28 cellular contexts compared by ENCODE assay signal in the genomic region with DNA sequence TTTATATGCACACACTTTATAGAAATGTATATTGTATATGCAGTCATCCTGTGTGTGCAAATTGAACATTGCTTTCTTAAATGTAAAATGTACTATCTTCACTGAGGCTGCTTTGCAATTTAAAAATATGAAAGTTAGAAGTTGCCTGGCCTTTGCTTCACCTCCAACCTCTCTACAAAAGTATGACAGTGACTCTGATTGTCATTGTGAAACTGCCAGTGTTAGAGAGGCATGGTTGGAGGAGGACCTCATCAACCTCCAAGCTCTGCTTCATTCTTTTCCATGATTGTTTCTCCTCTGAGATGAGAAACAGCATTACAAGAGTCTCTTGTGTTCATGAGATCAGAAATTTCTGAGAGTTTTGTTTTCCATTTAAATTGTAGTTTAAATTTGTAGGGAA.
DNase-seq lines count a peak whose midpoint lies in the region; ATAC-seq and TF ChIP-seq lines count a peak whose summit lies in the region.
"Had no signal": no experiment of that assay in that cellular context is flagged by ENCODE, and none has a peak within 500 bp of the region (broad histone marks: within the 10 kb centered on the region; RNA-seq: fewer than 3 reads in every experiment).

No MANE protein-coding gene starts in this region.

- H3K27ac ChIP-seq in prostate gland (no peak overlapping the region), spleen (no peak overlapping the region), ascending aorta (no peak overlapping the region)
- H3K27ac ChIP-seq: brain microvascular endothelial cell, coronary artery, upper lobe of right lung had no signal

- no peak for TF ChIP-seq CTCF in prostate gland (IDR thresholded peaks at IDR 0.05)
- TF ChIP-seq CTCF in spleen (IDR thresholded peaks at IDR 0.05 in 8 of 11, conservative IDR thresholded peaks at IDR 0.05 in 3 of 11), result no peak
- no peak for TF ChIP-seq CTCF in ascending aorta (IDR thresholded peaks at IDR 0.05)

- no peak for TF ChIP-seq POLR2A in prostate gland (IDR thresholded peaks at IDR 0.05)
- TF ChIP-seq POLR2A in spleen (IDR thresholded peaks at IDR 0.05), result no peak

- H3K9me3 ChIP-seq in prostate gland (no peaks in the 10 kb centered on the region), spleen (no peaks in the 10 kb centered on the region), ascending aorta (no peaks in the 10 kb centered on the region)
- H3K9me3 ChIP-seq: upper lobe of right lung had no signal

- no peaks in the 10 kb centered on the region for H3K36me3 ChIP-seq in prostate gland
- no peaks in the 10 kb centered on the region for H3K36me3 ChIP-seq in spleen
- no peaks in the 10 kb centered on the region for H3K36me3 ChIP-seq in ascending aorta
- H3K36me3 ChIP-seq: brain microvascular endothelial cell, upper lobe of right lung had no signal

- H3K4me1 ChIP-seq in prostate gland (replicated peaks) (no peaks in the 10 kb centered on the region), spleen (no peaks in the 10 kb centered on the region), ascending aorta (no peaks in the 10 kb centered on the region)
- H3K4me1 ChIP-seq: upper lobe of right lung had no signal

- H3K27me3 ChIP-seq in prostate gland (replicated peaks; ENCODE audit: insufficient read depth), result no peaks in the 10 kb centered on the region
- H3K27me3 ChIP-seq in spleen (replicated peaks in 1 of 7), result no peaks in the 10 kb centered on the region
- H3K27me3 ChIP-seq in ascending aorta, result no peaks in the 10 kb centered on the region
- H3K27me3 ChIP-seq: brain microvascular endothelial cell, upper lobe of right lung had no signal

- ATAC-seq in GM18508 (IDR thresholded peaks at IDR 0.05; ENCODE audit: insufficient read depth, unreplicated experiment) (peak; percentile 49), GM21360 (IDR thresholded peaks at IDR 0.05; ENCODE audit: unreplicated experiment) (peak; percentile 79), HG02798 (IDR thresholded peaks at IDR 0.05; ENCODE audit: poor library complexity, unreplicated experiment) (peak; percentile 33), HG03442 (IDR thresholded peaks at IDR 0.05; ENCODE audit: unreplicated experiment) (peak; percentile 54)
- ATAC-seq: activated CD8-positive, alpha-beta memory T cell treated with anti-CD3 and anti-CD28 coated beads, Interleukin-2, amount 10 ng/mL, durations not matched to agents 7 days and 5 days; activated naive CD8-positive, alpha-beta T cell treated with anti-CD3 and anti-CD28 coated beads, Interleukin-2, amount 50 U/mL, for 24 hours; HCT116; left colon; naive thymus-derived CD4-positive, alpha-beta T cell; upper lobe of right lung had no signal

- DNase-seq in prostate gland (ENCODE audit: low spot score) (no peak), spleen (no peak), ascending aorta (ENCODE audit: low spot score in 2 of 2) (no peak)
- DNase-seq in activated CD4-positive, alpha-beta T cell treated with anti-CD3 and anti-CD28 coated beads for 48 hours, result no peak
- DNase-seq: activated CD4-positive, CD25-positive, alpha-beta regulatory T cell treated with anti-CD3 and anti-CD28 coated beads, Interleukin-2, amount 50 U/mL, for 72 hours; activated CD8-positive, alpha-beta memory T cell treated with anti-CD3 and anti-CD28 coated beads, Interleukin-2, amount 10 ng/mL, durations not matched to agents 7 days and 5 days; activated effector memory CD4-positive, alpha-beta T cell treated with Interleukin-2 at 50 U/mL for 16 hours; activated naive CD8-positive, alpha-beta T cell treated with anti-CD3 and anti-CD28 coated beads, Interleukin-2, amount 50 U/mL, for 24 hours; brain microvascular endothelial cell; CD4-positive, alpha-beta T cell; endodermal cell; GF-D8; left colon; mesendoderm; MM.1S; naive thymus-derived CD4-positive, alpha-beta T cell; NCI-H146; NCI-H2171 treated with DMSO at 0.1 percent for 48 hours; NCI-H748 treated with DMSO at 0.1 percent for 48 hours; retina; SW 1271; upper lobe of right lung had no signal

- H3K4me3 ChIP-seq in prostate gland (no peak overlapping the region), spleen (no peak overlapping the region), ascending aorta (no peak overlapping the region)
- H3K4me3 ChIP-seq: coronary artery, upper lobe of right lung had no signal

- intact Hi-C loops in prostate gland (cut with DNase I), result no loop called here
- intact Hi-C loops in spleen (cut with DNase I; ENCODE audit: low total_unique reads), result no loop called here
- intact Hi-C loops in ascending aorta (cut with DNase I), result no loop called here
